ENCODE assay signal across 1 cellular context in the genomic region with DNA sequence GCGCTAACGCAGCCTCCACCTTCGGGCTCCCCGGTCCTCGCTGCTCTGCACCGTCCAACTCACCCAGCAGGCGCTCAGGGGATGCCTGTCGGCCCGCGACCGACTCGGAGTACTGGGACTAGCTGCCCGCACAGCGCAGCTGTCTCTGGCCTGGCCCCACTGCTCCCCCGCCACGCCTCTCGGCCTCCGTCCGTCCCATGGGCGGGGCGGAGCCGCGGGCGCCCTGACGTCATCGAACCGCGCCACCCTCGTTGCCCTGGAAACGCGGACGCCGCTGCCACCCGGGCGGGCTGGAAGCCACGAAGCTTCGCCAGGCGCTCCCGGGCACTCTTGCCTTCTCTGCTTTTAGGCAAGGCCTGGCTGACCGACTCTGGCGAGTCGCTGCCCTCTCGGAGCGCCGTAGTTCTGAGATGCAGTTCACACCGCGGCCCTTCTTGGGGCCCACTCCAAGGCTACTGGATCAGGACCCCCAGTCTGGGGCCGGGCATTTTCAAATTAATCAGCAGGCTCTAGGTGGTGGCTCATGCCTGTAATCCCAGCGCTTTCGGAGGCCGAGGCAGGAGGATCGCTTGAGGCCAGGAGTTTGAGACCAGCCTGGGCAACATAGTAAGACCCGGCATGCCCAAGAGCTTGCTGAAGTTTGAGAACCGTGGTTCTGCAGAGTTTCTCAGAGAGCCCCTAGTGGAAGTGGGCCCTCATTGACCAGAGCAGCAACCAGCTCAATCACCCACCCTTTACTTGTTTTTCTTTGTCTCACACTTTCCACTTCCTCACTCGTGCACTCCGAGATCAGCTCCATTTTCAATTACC.
A peak's percentile ranks its signal among the peaks of the same experiment; 100 is the strongest.
TF ChIP-seq lines count a peak whose summit lies in the region.

No MANE protein-coding gene starts in this region.

TF ChIP-seq in HepG2, 621 proteins besides CTCF, POLR2A, EP300 and RAD21 (continued from another document and continues in another):
- TF ChIP-seq NR2F2 (IDR thresholded peaks at IDR 0.05; ENCODE audit: borderline replicate concordance, low read depth) = no peak
- TF ChIP-seq DZIP1 (CRISPR knock-in tag; IDR thresholded peaks at IDR 0.05) = no peak; the same call in 1 of the 2 replicates
- TF ChIP-seq PLRG1 (conservative IDR thresholded peaks at IDR 0.05) = no peak
- no peak for TF ChIP-seq PRPF4 (IDR thresholded peaks at IDR 0.05; ENCODE audit: low read depth, low read length, poor library complexity, severe bottlenecking)
- no peak for TF ChIP-seq NCOA2 (CRISPR knock-in tag; IDR thresholded peaks at IDR 0.05)
- TF ChIP-seq, protein P1, sequence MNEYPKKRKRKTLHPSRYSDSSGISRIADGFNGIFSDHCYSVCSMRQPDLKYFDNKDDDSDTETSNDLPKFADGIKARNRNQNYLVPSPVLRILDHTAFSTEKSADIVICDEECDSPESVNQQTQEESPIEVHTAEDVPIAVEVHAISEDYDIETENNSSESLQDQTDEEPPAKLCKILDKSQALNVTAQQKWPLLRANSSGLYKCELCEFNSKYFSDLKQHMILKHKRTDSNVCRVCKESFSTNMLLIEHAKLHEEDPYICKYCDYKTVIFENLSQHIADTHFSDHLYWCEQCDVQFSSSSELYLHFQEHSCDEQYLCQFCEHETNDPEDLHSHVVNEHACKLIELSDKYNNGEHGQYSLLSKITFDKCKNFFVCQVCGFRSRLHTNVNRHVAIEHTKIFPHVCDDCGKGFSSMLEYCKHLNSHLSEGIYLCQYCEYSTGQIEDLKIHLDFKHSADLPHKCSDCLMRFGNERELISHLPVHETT (CRISPR knock-in tag; conservative IDR thresholded peaks at IDR 0.05) = no peak
- no peak for TF ChIP-seq ATRX (CRISPR knock-in tag; IDR thresholded peaks at IDR 0.05; ENCODE audit: borderline replicate concordance)
- TF ChIP-seq ZNF775 (CRISPR knock-in tag; IDR thresholded peaks at IDR 0.05; ENCODE audit: borderline replicate concordance) = no peak
- TF ChIP-seq SSRP1 (CRISPR knock-in tag; IDR thresholded peaks at IDR 0.05) = no peak
- no peak for TF ChIP-seq SMYD3 (CRISPR knock-in tag; IDR thresholded peaks at IDR 0.05)
- no peak for TF ChIP-seq ZMYM2 (CRISPR knock-in tag; IDR thresholded peaks at IDR 0.05)
- TF ChIP-seq, protein P2, sequence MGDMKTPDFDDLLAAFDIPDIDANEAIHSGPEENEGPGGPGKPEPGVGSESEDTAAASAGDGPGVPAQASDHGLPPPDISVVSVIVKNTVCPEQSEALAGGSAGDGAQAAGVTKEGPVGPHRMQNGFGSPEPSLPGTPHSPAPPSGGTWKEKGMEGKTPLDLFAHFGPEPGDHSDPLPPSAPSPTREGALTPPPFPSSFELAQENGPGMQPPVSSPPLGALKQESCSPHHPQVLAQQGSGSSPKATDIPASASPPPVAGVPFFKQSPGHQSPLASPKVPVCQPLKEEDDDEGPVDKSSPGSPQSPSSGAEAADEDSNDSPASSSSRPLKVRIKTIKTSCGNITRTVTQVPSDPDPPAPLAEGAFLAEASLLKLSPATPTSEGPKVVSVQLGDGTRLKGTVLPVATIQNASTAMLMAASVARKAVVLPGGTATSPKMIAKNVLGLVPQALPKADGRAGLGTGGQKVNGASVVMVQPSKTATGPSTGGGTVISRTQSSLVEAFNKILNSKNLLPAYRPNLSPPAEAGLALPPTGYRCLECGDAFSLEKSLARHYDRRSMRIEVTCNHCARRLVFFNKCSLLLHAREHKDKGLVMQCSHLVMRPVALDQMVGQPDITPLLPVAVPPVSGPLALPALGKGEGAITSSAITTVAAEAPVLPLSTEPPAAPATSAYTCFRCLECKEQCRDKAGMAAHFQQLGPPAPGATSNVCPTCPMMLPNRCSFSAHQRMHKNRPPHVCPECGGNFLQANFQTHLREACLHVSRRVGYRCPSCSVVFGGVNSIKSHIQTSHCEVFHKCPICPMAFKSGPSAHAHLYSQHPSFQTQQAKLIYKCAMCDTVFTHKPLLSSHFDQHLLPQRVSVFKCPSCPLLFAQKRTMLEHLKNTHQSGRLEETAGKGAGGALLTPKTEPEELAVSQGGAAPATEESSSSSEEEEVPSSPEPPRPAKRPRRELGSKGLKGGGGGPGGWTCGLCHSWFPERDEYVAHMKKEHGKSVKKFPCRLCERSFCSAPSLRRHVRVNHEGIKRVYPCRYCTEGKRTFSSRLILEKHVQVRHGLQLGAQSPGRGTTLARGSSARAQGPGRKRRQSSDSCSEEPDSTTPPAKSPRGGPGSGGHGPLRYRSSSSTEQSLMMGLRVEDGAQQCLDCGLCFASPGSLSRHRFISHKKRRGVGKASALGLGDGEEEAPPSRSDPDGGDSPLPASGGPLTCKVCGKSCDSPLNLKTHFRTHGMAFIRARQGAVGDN (CRISPR knock-in tag; IDR thresholded peaks at IDR 0.05) = peak; percentile 78
- TF ChIP-seq ARID4A (CRISPR knock-in tag; IDR thresholded peaks at IDR 0.05; ENCODE audit: borderline replicate concordance) = peak; percentile 100
- no peak for TF ChIP-seq ZNF678 (CRISPR knock-in tag; IDR thresholded peaks at IDR 0.05)
- no peak for TF ChIP-seq ADNP (CRISPR knock-in tag; IDR thresholded peaks at IDR 0.05)
- TF ChIP-seq CCAR2 (optimal IDR thresholded peaks at IDR 0.05; ENCODE audit: low read depth, low read length) = no peak
- no peak for TF ChIP-seq CREBL2 (CRISPR knock-in tag; IDR thresholded peaks at IDR 0.05; ENCODE audit: borderline replicate concordance)
- TF ChIP-seq ZNF546 (CRISPR knock-in tag; conservative IDR thresholded peaks at IDR 0.05) = 0 out of 2 replicates have a peak, but pooled peaks have one; percentile 79
- no peak for TF ChIP-seq RAD51 (IDR thresholded peaks at IDR 0.05; ENCODE audit: borderline replicate concordance)
- TF ChIP-seq ZFP36L2 (CRISPR knock-in tag; IDR thresholded peaks at IDR 0.05) = no peak
- no peak for TF ChIP-seq SYNCRIP (IDR thresholded peaks at IDR 0.05; ENCODE audit: insufficient read depth, low read depth, low read length)
- no peak for TF ChIP-seq ZNF713 (CRISPR knock-in tag; IDR thresholded peaks at IDR 0.05)
- peak; percentile 94 for TF ChIP-seq RFX1 (IDR thresholded peaks at IDR 0.05)
- TF ChIP-seq, protein P3, sequence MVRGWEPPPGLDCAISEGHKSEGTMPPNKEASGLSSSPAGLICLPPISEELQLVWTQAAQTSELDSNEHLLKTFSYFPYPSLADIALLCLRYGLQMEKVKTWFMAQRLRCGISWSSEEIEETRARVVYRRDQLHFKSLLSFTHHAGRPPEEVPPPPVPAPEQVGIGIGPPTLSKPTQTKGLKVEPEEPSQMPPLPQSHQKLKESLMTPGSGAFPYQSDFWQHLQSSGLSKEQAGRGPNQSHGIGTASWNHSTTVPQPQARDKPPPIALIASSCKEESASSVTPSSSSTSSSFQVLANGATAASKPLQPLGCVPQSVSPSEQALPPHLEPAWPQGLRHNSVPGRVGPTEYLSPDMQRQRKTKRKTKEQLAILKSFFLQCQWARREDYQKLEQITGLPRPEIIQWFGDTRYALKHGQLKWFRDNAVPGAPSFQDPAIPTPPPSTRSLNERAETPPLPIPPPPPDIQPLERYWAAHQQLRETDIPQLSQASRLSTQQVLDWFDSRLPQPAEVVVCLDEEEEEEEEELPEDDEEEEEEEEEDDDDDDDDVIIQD (CRISPR knock-in tag; IDR thresholded peaks at IDR 0.05; ENCODE audit: low read depth) = no peak
- TF ChIP-seq DMTF1 (CRISPR knock-in tag; IDR thresholded peaks at IDR 0.05) = no peak
- peak; percentile 75; the same call in 1 of the 2 replicates for TF ChIP-seq YEATS4 (CRISPR knock-in tag; IDR thresholded peaks at IDR 0.05; ENCODE audit: borderline replicate concordance)
- no peak for TF ChIP-seq ZC3H4 (CRISPR knock-in tag; IDR thresholded peaks at IDR 0.05; ENCODE audit: borderline replicate concordance)
- TF ChIP-seq, protein P4, sequence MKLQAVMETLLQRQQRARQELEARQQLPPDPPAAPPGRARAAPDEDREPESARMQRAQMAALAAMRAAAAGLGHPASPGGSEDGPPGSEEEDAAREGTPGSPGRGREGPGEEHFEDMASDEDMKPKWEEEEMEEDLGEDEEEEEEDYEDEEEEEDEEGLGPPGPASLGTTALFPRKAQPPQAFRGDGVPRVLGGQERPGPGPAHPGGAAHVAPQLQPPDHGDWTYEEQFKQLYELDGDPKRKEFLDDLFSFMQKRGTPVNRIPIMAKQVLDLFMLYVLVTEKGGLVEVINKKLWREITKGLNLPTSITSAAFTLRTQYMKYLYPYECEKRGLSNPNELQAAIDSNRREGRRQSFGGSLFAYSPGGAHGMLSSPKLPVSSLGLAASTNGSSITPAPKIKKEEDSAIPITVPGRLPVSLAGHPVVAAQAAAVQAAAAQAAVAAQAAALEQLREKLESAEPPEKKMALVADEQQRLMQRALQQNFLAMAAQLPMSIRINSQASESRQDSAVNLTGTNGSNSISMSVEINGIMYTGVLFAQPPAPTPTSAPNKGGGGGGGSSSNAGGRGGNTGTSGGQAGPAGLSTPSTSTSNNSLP (IDR thresholded peaks at IDR 0.05; ENCODE audit: low read depth, low read length) = no peak
- no peak for TF ChIP-seq SP140L (CRISPR knock-in tag; IDR thresholded peaks at IDR 0.05; ENCODE audit: borderline replicate concordance)
- TF ChIP-seq ZNF292 (CRISPR knock-in tag; IDR thresholded peaks at IDR 0.05; ENCODE audit: borderline replicate concordance, low read depth) = no peak
- TF ChIP-seq FOSL2 (CRISPR knock-in tag; IDR thresholded peaks at IDR 0.05) = peak; percentile 48; the same call in 1 of the 2 replicates
- no peak for TF ChIP-seq FOXP1 (IDR thresholded peaks at IDR 0.05)
- TF ChIP-seq FOXP1 (CRISPR knock-in tag; IDR thresholded peaks at IDR 0.05) = no peak
- TF ChIP-seq THYN1 (CRISPR knock-in tag; IDR thresholded peaks at IDR 0.05; ENCODE audit: borderline replicate concordance, low read depth) = no peak
- no peak for TF ChIP-seq PRMT3 (CRISPR knock-in tag; IDR thresholded peaks at IDR 0.05; ENCODE audit: borderline replicate concordance, low read depth)
- TF ChIP-seq ZNF18 (CRISPR knock-in tag; IDR thresholded peaks at IDR 0.05; ENCODE audit: insufficient replicate concordance) = peak; percentile 69
